In the genomic region with DNA sequence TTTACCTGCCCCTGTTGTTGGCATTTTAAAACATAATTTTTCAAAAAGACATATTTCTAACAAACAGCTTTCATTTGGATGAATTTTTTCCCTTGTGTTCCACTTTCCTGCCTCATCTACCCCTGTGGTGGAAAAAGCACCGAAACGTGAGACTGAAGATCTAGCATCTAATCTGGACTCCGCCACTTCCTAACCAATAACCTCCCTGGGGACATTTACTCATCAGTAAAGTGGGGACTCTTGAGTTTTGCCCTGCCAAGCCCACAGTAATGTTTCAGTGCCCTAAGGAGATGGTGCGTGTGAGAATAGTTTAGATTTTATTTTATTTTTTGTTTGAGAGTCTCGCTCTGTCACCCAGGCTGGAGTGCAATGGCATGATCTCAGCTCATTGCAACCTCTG, we compare ENCODE assay signal across 24 cellular contexts. TPM values are rescaled to one million over a fixed set of nuclear protein-coding genes. Genes with fewer than 3 reads are reported as not detected.
"Had no signal": no experiment of that assay in that cellular context is flagged by ENCODE, and none has a peak within 500 bp of the region (broad histone marks: within the 10 kb centered on the region; RNA-seq: fewer than 3 reads in every experiment).

No MANE protein-coding gene starts in this region.

- ATAC-seq: activated CD4-positive, CD25-positive, alpha-beta regulatory T cell treated with anti-CD3 and anti-CD28 coated beads, Interleukin-2, amount 50 U/mL, for 24 hours; activated T-helper 17 cell treated with anti-CD3 and anti-CD28 coated beads, Interleukin-2, amount 50 U/mL, for 72 hours; left lobe of liver; right cardiac atrium; stimulated activated naive CD8-positive, alpha-beta T cell treated with anti-CD3 and anti-CD28 coated beads, Interleukin-15, Interleukin-2, amounts not matched to agents 100 U/mL and 50 U/mL, for 24 hours had no signal

- H3K27me3 ChIP-seq: brain microvascular endothelial cell, esophagus muscularis mucosa, hepatocyte had no signal

- DNase-seq: activated CD4-positive, alpha-beta T cell treated with anti-CD3 and anti-CD28 coated beads, Interleukin-2, amount 50 U/mL, for 1 hour; activated CD8-positive, alpha-beta memory T cell treated with anti-CD3 and anti-CD28 coated beads for 24 hours; activated naive CD4-positive, alpha-beta T cell treated with Interleukin-2 at 50 U/mL for 16 hours; anterior cingulate cortex; brain microvascular endothelial cell; effector CD4-positive, alpha-beta T cell; islet precursor cell; midbrain; right cardiac atrium; stimulated activated CD4-positive, alpha-beta T cell treated with anti-CD3 and anti-CD28 coated beads, Interleukin-15, amount 100 ng/mL, for 24 hours; stimulated activated CD4-positive, alpha-beta T cell treated with anti-CD3 and anti-CD28 coated beads, Interleukin-4, amount 100 ng/mL, for 1 hour; stimulated activated naive CD8-positive, alpha-beta T cell treated with anti-CD3 and anti-CD28 coated beads, Interleukin-15, Interleukin-2, amounts not matched to agents 100 U/mL and 50 U/mL, for 24 hours; trophoblast cell had no signal

- H3K9me3 Mint-ChIP-seq: activated T-helper 17 cell treated with anti-CD3 and anti-CD28 coated beads, Interleukin-2, amount 50 U/mL, for 72 hours; central memory CD8-positive, alpha-beta T cell had no signal

- H3K27ac ChIP-seq: brain microvascular endothelial cell, coronary artery, esophagus muscularis mucosa, hepatocyte, prostate gland, skin epidermis had no signal

- H3K9me3 ChIP-seq: esophagus muscularis mucosa, prostate gland had no signal

- H3K27ac Mint-ChIP-seq: activated T-helper 17 cell treated with anti-CD3 and anti-CD28 coated beads, Interleukin-2, amount 50 U/mL, for 72 hours had no signal

- H3K4me1 ChIP-seq: esophagus muscularis mucosa, prostate gland had no signal

- H3K4me3 Mint-ChIP-seq: activated T-helper 17 cell treated with anti-CD3 and anti-CD28 coated beads, Interleukin-2, amount 50 U/mL, for 72 hours; central memory CD8-positive, alpha-beta T cell had no signal

- H3K4me2 ChIP-seq: hepatocyte had no signal

- H3K36me3 ChIP-seq: brain microvascular endothelial cell, esophagus muscularis mucosa, prostate gland had no signal

- H3K27me3 Mint-ChIP-seq: activated T-helper 17 cell treated with anti-CD3 and anti-CD28 coated beads, Interleukin-2, amount 50 U/mL, for 72 hours had no signal

- H3K4me3 ChIP-seq: coronary artery, esophagus muscularis mucosa, hepatocyte, prostate gland, skin epidermis had no signal

- H3K4me1 Mint-ChIP-seq: activated T-helper 17 cell treated with anti-CD3 and anti-CD28 coated beads, Interleukin-2, amount 50 U/mL, for 72 hours; central memory CD8-positive, alpha-beta T cell had no signal

- H2AFZ ChIP-seq: hepatocyte had no signal

RNA-seq across cellular contexts. Expression of gene ADGRG2, which starts 56.7 kb away (rescaled TPM):
- total RNA-seq: activated T-helper 17 cell treated with anti-CD3 and anti-CD28 coated beads, Interleukin-2, amount 50 U/mL, for 72 hours; lung microvascular endothelial cell; myocyte had no signal
